Comparison of ENCODE assay signal across 1 cellular context in the genomic region with DNA sequence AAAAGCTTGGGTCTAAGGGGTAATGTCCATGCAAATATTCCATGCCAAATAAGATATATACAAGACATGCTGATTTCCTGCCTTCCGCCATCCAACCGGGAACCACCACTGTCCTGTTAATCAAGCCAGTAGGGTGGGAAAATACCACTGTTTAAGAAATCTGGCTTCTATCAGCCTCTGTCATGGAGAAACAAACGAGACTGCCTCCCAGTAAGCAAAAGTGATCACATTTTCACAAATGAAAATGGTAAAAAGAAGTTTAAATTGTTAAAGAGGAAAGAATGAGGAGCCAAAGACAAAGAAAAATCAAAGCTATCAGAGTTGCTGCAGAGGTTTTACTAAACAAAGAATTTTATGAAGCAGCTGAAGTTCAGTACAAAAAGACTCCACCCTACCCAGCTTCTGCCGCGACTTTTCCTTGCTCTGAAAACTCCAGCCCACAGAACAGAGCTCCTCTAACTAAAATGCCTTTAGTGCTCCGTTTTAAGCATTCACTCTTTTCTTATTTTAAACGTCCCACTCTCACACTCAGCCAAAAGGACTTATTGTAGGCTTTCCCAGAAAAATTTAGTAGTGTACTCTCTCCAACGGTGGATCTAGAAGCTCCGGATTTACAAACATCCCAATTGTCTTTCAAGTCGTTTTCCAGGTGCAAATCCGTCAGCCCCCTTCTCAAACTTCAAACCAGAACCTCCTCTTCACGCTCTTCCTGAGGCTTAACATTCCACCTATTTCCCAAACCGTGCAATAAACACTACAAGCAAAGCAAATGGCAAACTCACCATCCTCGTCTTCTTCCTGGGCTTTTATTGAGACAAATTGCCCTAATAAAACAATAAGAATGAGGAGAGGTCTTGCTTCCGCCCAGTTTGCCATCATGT.
TF ChIP-seq lines count a peak whose summit lies in the region.

No MANE protein-coding gene starts in this region.

TF ChIP-seq in SK-N-SH treated with all-trans-retinoic acid at 6 μM for 48 hours, 23 proteins besides CTCF, POLR2A, EP300 and RAD21 (continued from another document):
- TF ChIP-seq, protein P1, sequence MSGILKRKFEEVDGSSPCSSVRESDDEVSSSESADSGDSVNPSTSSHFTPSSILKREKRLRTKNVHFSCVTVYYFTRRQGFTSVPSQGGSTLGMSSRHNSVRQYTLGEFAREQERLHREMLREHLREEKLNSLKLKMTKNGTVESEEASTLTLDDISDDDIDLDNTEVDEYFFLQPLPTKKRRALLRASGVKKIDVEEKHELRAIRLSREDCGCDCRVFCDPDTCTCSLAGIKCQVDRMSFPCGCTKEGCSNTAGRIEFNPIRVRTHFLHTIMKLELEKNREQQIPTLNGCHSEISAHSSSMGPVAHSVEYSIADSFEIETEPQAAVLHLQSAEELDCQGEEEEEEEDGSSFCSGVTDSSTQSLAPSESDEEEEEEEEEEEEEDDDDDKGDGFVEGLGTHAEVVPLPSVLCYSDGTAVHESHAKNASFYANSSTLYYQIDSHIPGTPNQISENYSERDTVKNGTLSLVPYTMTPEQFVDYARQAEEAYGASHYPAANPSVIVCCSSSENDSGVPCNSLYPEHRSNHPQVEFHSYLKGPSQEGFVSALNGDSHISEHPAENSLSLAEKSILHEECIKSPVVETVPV (CRISPR knock-in tag; IDR thresholded peaks at IDR 0.05): no peak
- no peak for TF ChIP-seq ZNF8 (CRISPR knock-in tag; IDR thresholded peaks at IDR 0.05)
